ENCODE assay signal across 11 cellular contexts in genomic region chr12:94172031-94172430, GRCh38. TPM values are rescaled to one million over a fixed set of nuclear protein-coding genes. Genes with fewer than 3 reads are reported as not detected.
DNase-seq lines count a peak whose midpoint lies in the region; ATAC-seq and TF ChIP-seq lines count a peak whose summit lies in the region.
"Had no signal": no experiment of that assay in that cellular context is flagged by ENCODE, and none has a peak within 500 bp of the region (broad histone marks: within the 10 kb centered on the region; RNA-seq: fewer than 3 reads in every experiment).

No MANE protein-coding gene starts in this region.

- in situ Hi-C loops in SK-MEL-5 (cut with HindIII; ENCODE audit: low pct_unique_long_range_greater_than_20kb, low sequenced_read_pairs): no loop called here

- DNase-seq in NCI-H82 (lab: John Stamatoyannopoulos, UW): peak; percentile 46
- DNase-seq in NCI-H82 treated with DMSO at 0.1 percent for 48 hours (lab: John Stamatoyannopoulos, UW; ENCODE audit: unreplicated experiment): no peak
- DNase-seq in SK-MEL-5 (ENCODE audit: low read depth, low spot score): peak; percentile 71
- DNase-seq in erythroblast (lab: John Stamatoyannopoulos, UW): peak; percentile 74 to 79
- peak; percentile 41 to 58 for DNase-seq in stimulated activated CD4-positive, alpha-beta T cell treated with anti-CD3 and anti-CD28 coated beads, Interleukin-2, amount 100 ng/mL, for 24 hours
- DNase-seq: NCI-H1417 treated with DMSO at 0.1 percent for 48 hours, occipital lobe had no signal

- TF ChIP-seq POLR2A in erythroblast (IDR thresholded peaks at IDR 0.05; ENCODE audit: low read length): peak; percentile 22

- no peak for ATAC-seq in GM21367 (IDR thresholded peaks at IDR 0.05; ENCODE audit: unreplicated experiment)
- ATAC-seq in HG03025 (IDR thresholded peaks at IDR 0.05; ENCODE audit: low FRiP score, unreplicated experiment): no peak
- no peak for ATAC-seq in GM19463 (IDR thresholded peaks at IDR 0.05; ENCODE audit: unreplicated experiment)
- ATAC-seq: Right ventricle myocardium inferior had no signal

RNA-seq across cellular contexts. Expression of gene PLXNC1, which starts 23.7 kb away (rescaled TPM):
- total RNA-seq in SK-MEL-5 (2014; rRNA removed; shearing (Covaris generic)): 48.8 and 52.5 TPM in 2 replicates
- polyA plus RNA-seq in SK-MEL-5 (2015; cell fraction: cytosol; rRNA removed): 33.3 and 48.0 TPM in 2 replicates
- 24.2 and 26.6 TPM in 2 replicates for polyA plus RNA-seq in SK-MEL-5 (2015; cell fraction: nucleus; rRNA removed)
